ENCODE assay signal across 23 cellular contexts in genomic region chr4:173753408-173753807, GRCh38.
"Had no signal": no experiment of that assay in that cellular context is flagged by ENCODE, and none has a peak within 500 bp of the region (broad histone marks: within the 10 kb centered on the region; RNA-seq: fewer than 3 reads in every experiment).

No MANE protein-coding gene starts in this region.

- H3K27me3 ChIP-seq: ovary, spleen, suprapubic skin, tibial artery, upper lobe of right lung had no signal

- H3K4me3 ChIP-seq: left ventricle myocardium inferior, lung, ovary, spleen, suprapubic skin, thoracic aorta, tibial artery, upper lobe of right lung had no signal

- H3K4me1 ChIP-seq: spleen, suprapubic skin, upper lobe of right lung had no signal

- H3K9me3 ChIP-seq: left ventricle myocardium inferior, ovary, spleen, suprapubic skin, thoracic aorta, tibial artery, upper lobe of right lung had no signal

- H3K36me3 Mint-ChIP-seq: mesothelial cell of epicardium; naive thymus-derived CD4-positive, alpha-beta T cell; natural killer cell treated with Interleukin-12 subunit alpha and Interleukin-12 subunit beta and Interleukin-15 and Interleukin-18, amount 100 ng/mL, for 72 hours; stimulated activated effector memory CD8-positive, alpha-beta T cell treated with anti-CD3 and anti-CD28 coated beads, Interleukin-12 subunit alpha, Interleukin-12 subunit beta, amount 100 ng/mL, for 72 hours had no signal

- FAIRE-seq: small intestine, urothelium cell line had no signal

- ATAC-seq: naive thymus-derived CD4-positive, alpha-beta T cell; natural killer cell treated with Interleukin-12 subunit alpha and Interleukin-12 subunit beta and Interleukin-15 and Interleukin-18, amount 100 ng/mL, for 72 hours; right cardiac atrium; sciatic nerve; stimulated activated effector memory CD8-positive, alpha-beta T cell treated with anti-CD3 and anti-CD28 coated beads, Interleukin-12 subunit alpha, Interleukin-12 subunit beta, amount 100 ng/mL, for 72 hours; upper lobe of right lung had no signal

- H3K27ac ChIP-seq: left ventricle myocardium inferior, ovary, spleen, suprapubic skin, thoracic aorta, tibial artery, upper lobe of right lung had no signal

- H3K36me3 ChIP-seq: left ventricle myocardium inferior, ovary, spleen, suprapubic skin, thoracic aorta, tibial artery, upper lobe of right lung had no signal

- H3K9me3 Mint-ChIP-seq: stimulated activated effector memory CD8-positive, alpha-beta T cell treated with anti-CD3 and anti-CD28 coated beads, Interleukin-12 subunit alpha, Interleukin-12 subunit beta, amount 100 ng/mL, for 72 hours; stimulated activated naive CD8-positive, alpha-beta T cell treated with anti-CD3 and anti-CD28 coated beads, Interleukin-15, Interleukin-2, amounts not matched to agents 100 ng/mL and 50 ng/mL, for 24 hours had no signal

- DNase-seq: islet precursor cell; left ventricle myocardium inferior; mesendoderm; naive thymus-derived CD4-positive, alpha-beta T cell; ovary; right cardiac atrium; small intestine; spleen; stimulated activated CD4-positive, alpha-beta T cell treated with anti-CD3 and anti-CD28 coated beads, Interleukin-4, amount 100 ng/mL, for 24 hours; stimulated activated naive CD4-positive, alpha-beta T cell; tibial artery; trophoblast cell; upper lobe of right lung had no signal

- H3K4me3 Mint-ChIP-seq: mesothelial cell of epicardium; naive thymus-derived CD4-positive, alpha-beta T cell; natural killer cell treated with Interleukin-12 subunit alpha and Interleukin-12 subunit beta and Interleukin-15 and Interleukin-18, amount 100 ng/mL, for 72 hours; stimulated activated effector memory CD8-positive, alpha-beta T cell treated with anti-CD3 and anti-CD28 coated beads, Interleukin-12 subunit alpha, Interleukin-12 subunit beta, amount 100 ng/mL, for 72 hours; stimulated activated naive CD8-positive, alpha-beta T cell treated with anti-CD3 and anti-CD28 coated beads, Interleukin-15, Interleukin-2, amounts not matched to agents 100 ng/mL and 50 ng/mL, for 24 hours had no signal

- H3K27me3 Mint-ChIP-seq: natural killer cell treated with Interleukin-12 subunit alpha and Interleukin-12 subunit beta and Interleukin-15 and Interleukin-18, amount 100 ng/mL, for 72 hours; progenitor cell of endocrine pancreas; stimulated activated naive CD8-positive, alpha-beta T cell treated with anti-CD3 and anti-CD28 coated beads, Interleukin-15, Interleukin-2, amounts not matched to agents 100 ng/mL and 50 ng/mL, for 24 hours had no signal

- H3K27ac Mint-ChIP-seq: mesothelial cell of epicardium; naive thymus-derived CD4-positive, alpha-beta T cell; natural killer cell treated with Interleukin-12 subunit alpha and Interleukin-12 subunit beta and Interleukin-15 and Interleukin-18, amount 100 ng/mL, for 72 hours; progenitor cell of endocrine pancreas; stimulated activated effector memory CD8-positive, alpha-beta T cell treated with anti-CD3 and anti-CD28 coated beads, Interleukin-12 subunit alpha, Interleukin-12 subunit beta, amount 100 ng/mL, for 72 hours; stimulated activated naive CD8-positive, alpha-beta T cell treated with anti-CD3 and anti-CD28 coated beads, Interleukin-15, Interleukin-2, amounts not matched to agents 100 ng/mL and 50 ng/mL, for 24 hours had no signal

- H3K4me1 Mint-ChIP-seq: naive thymus-derived CD4-positive, alpha-beta T cell; stimulated activated effector memory CD8-positive, alpha-beta T cell treated with anti-CD3 and anti-CD28 coated beads, Interleukin-12 subunit alpha, Interleukin-12 subunit beta, amount 100 ng/mL, for 72 hours had no signal
